In the genomic region with DNA sequence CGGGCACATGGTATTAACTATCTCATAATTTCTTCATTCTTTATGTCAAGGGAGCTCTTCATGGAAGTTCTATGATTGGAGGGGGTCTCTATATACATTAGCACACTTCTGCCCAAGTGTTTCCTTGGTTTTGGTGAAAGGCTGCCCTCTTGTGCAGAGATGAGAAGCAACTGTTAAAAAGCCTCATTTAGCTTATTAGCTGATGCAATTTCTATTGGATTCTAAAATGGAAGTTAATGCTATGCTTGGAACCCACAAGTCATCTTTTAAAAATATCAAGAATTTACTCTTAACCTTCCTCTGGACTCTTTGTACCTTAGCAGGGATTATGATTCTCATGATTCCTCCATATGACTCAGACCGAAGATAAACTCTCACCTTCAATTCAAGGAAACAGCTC, we compare ENCODE assay signal across 11 cellular contexts.
A peak's percentile ranks its signal among the peaks of the same experiment; 100 is the strongest.
DNase-seq lines count a peak whose midpoint lies in the region; ATAC-seq and TF ChIP-seq lines count a peak whose summit lies in the region.
"Had no signal": no experiment of that assay in that cellular context is flagged by ENCODE, and none has a peak within 500 bp of the region (broad histone marks: within the 10 kb centered on the region; RNA-seq: fewer than 3 reads in every experiment).

No MANE protein-coding gene starts in this region.

- RAD21 ChIA-PET in HCT116 (lab: Charles Lee; ENCODE audit: low non-redundant PET in 1 of 2, low total read pairs in 2 of 2, uncharacterized antibody in 2 of 2, unreplicated experiment in 2 of 2), result no interaction called here

- no peak overlapping the region for H3K4me2 ChIP-seq in HCT116 (ENCODE audit: low read length)

- no peak overlapping the region for H3K9ac ChIP-seq in HCT116 (ENCODE audit: low read length)

- H4K20me1 ChIP-seq in HCT116 (ENCODE audit: insufficient read depth), result no peaks in the 10 kb centered on the region

- BruUV-seq in HCT116 (replicated peaks; lab: Mats Ljungman, UMichigan), result no TSS peak

- no peak for TF ChIP-seq POLR2A in HCT116 (IDR thresholded peaks at IDR 0.05; ENCODE audit: borderline replicate concordance, extremely low read depth, insufficient read depth, insufficient read length)

- peak; percentile 64 for ATAC-seq in HCT116
- no peak for ATAC-seq in HG03045 (IDR thresholded peaks at IDR 0.05; ENCODE audit: unreplicated experiment)
- ATAC-seq: natural killer cell treated with Interleukin-12 subunit alpha and Interleukin-12 subunit beta and Interleukin-15 and Interleukin-18, amount 100 ng/mL, for 72 hours had no signal

- TF ChIP-seq CTCF in AG04450 (IDR thresholded peaks at IDR 0.05; ENCODE audit: low read depth, low read length) (peak; percentile 57), HCT116 (IDR thresholded peaks at IDR 0.05 in 2 of 3, conservative IDR thresholded peaks at IDR 0.05 in 1 of 3; ENCODE audit: borderline replicate concordance in 1 of 3, insufficient read depth in 1 of 3, low read depth in 2 of 3, low read length in 2 of 3) (peak; percentile 37 to 44 (median 43); a peak in 5 of 6 replicates), coronary artery (IDR thresholded peaks at IDR 0.05) (no peak)

- no peak overlapping the region for H3K27ac ChIP-seq in AG04450 (ENCODE audit: low read depth, low read length)
- no peak overlapping the region for H3K27ac ChIP-seq in HCT116 (ENCODE audit: low read depth, low read length)
- H3K27ac ChIP-seq in coronary artery, result no peak overlapping the region
- H3K27ac ChIP-seq: colonic mucosa had no signal

- H3K27me3 ChIP-seq in AG04450 (ENCODE audit: control insufficient read depth, insufficient read depth, low read length) (no peaks in the 10 kb centered on the region), HCT116 (ENCODE audit: insufficient read depth, low read length) (no peaks in the 10 kb centered on the region)
- H3K27me3 ChIP-seq: colonic mucosa had no signal

- no peak for DNase-seq in AG04450 (ENCODE audit: low read depth, low spot score)
- DNase-seq in HCT116 (ENCODE audit: low read depth, low spot score), result peak; percentile 10
- peak; percentile 31 for DNase-seq in RKO (ENCODE audit: low spot score)
- DNase-seq in globus pallidus (ENCODE audit: low spot score), result peak; percentile 19
- no peak for DNase-seq in NCI-H345 treated with DMSO at 0.1 percent for 48 hours (lab: John Stamatoyannopoulos, UW; ENCODE audit: unreplicated experiment)
- DNase-seq in NCI-H187 treated with DMSO at 0.1 percent for 48 hours (lab: John Stamatoyannopoulos, UW), result no peak
- DNase-seq in coronary artery (ENCODE audit: low spot score), result no peak
- DNase-seq: colonic mucosa; stimulated activated naive CD4-positive, alpha-beta T cell had no signal

- H3K36me3 ChIP-seq in HCT116 (ENCODE audit: control insufficient read depth in 1 of 2, insufficient read depth in 2 of 2, low read length in 2 of 2), result no peaks in the 10 kb centered on the region
- H3K36me3 ChIP-seq: colonic mucosa had no signal

- POLR2A ChIA-PET in AG04450 (lab: Yijun Ruan, JAX), result interaction anchor here (0.5 kb wide), 1 partner anchor 683 kb away, joined by 3 read pairs; no protein-coding TSS in a partner anchor
- POLR2A ChIA-PET in HCT116 (lab: Charles Lee), result interaction anchor here (0.7 to 1.4 kb wide), 2 partner anchors 15 to 17 kb away, joined by 3 read pairs; no protein-coding TSS in a partner anchor

- CTCF ChIA-PET in AG04450 (lab: Charles Lee), result interaction anchor here (0.5 to 1.8 kb wide), 12 partner anchors 9 to 814 kb away, joined by 3 to 12 read pairs (median 4); no protein-coding TSS in a partner anchor
- CTCF ChIA-PET in HCT116 (lab: Charles Lee), result interaction anchor here (1.1 to 1.6 kb wide), 3 partner anchors 814 to 1418 kb away, joined by 3 to 5 read pairs (median 5); no protein-coding TSS in a partner anchor

- intact Hi-C loops in HCT116 (cut with micrococcal nuclease), result no loop called here

- no peaks in the 10 kb centered on the region for H3K4me1 ChIP-seq in HCT116 (ENCODE audit: control insufficient read depth in 1 of 2, insufficient read depth in 2 of 2, low read length in 2 of 2)
- H3K4me1 ChIP-seq: colonic mucosa had no signal

- H3K9me2 ChIP-seq in HCT116 (ENCODE audit: insufficient read depth), result no peaks in the 10 kb centered on the region

- no peak overlapping the region for H2AFZ ChIP-seq in HCT116 (ENCODE audit: low read depth, low read length, poor library complexity, severe bottlenecking)

- H3K4me3 ChIP-seq in AG04450 (ENCODE audit: low read depth, low read length), result no peak overlapping the region
- no peak overlapping the region for H3K4me3 ChIP-seq in HCT116 (replicated peaks in 1 of 2; ENCODE audit: low read depth in 1 of 2, low read length in 2 of 2)
- no peak overlapping the region for H3K4me3 ChIP-seq in coronary artery
- H3K4me3 ChIP-seq: colonic mucosa had no signal

- TF ChIP-seq RAD21 in HCT116 (IDR thresholded peaks at IDR 0.05; ENCODE audit: low read depth), result peak; percentile 63

- no peaks in the 10 kb centered on the region; the same call in 1 of the 2 replicates for H3K9me3 ChIP-seq in AG04450 (ENCODE audit: control insufficient read depth, insufficient read depth, low read length)
- H3K9me3 ChIP-seq in HCT116 (ENCODE audit: control insufficient read depth in 1 of 2, insufficient read depth in 1 of 2, low read depth in 1 of 2, low read length in 2 of 2), result no peaks in the 10 kb centered on the region
- H3K9me3 ChIP-seq: colonic mucosa had no signal

- no peaks in the 10 kb centered on the region for H3K79me2 ChIP-seq in HCT116 (ENCODE audit: insufficient read depth, low read length)

TF ChIP-seq in HCT116, 20 proteins besides CTCF, POLR2A, EP300 and RAD21:
- peak; percentile 41; the same call in 1 of the 2 replicates for TF ChIP-seq CEBPB (IDR thresholded peaks at IDR 0.05; ENCODE audit: low read depth)
- TF ChIP-seq SP1 (IDR thresholded peaks at IDR 0.05; ENCODE audit: low read depth), result no peak
TF ChIP-seq in HCT116: peak in this region for 1.

Comparison
In these comparisons a context has a peak if more than half of its experiments do, and no peak if none do; other contexts are left out.
1. DNase-seq: peak in HCT116 (single experiment), RKO (single experiment) and globus pallidus (single experiment); none in AG04450 (single experiment), NCI-H345 treated with DMSO at 0.1 percent for 48 hours (single experiment), NCI-H187 treated with DMSO at 0.1 percent for 48 hours (single experiment) and coronary artery (single experiment).